ENCODE assay signal across 1 cellular context in the genomic region with DNA sequence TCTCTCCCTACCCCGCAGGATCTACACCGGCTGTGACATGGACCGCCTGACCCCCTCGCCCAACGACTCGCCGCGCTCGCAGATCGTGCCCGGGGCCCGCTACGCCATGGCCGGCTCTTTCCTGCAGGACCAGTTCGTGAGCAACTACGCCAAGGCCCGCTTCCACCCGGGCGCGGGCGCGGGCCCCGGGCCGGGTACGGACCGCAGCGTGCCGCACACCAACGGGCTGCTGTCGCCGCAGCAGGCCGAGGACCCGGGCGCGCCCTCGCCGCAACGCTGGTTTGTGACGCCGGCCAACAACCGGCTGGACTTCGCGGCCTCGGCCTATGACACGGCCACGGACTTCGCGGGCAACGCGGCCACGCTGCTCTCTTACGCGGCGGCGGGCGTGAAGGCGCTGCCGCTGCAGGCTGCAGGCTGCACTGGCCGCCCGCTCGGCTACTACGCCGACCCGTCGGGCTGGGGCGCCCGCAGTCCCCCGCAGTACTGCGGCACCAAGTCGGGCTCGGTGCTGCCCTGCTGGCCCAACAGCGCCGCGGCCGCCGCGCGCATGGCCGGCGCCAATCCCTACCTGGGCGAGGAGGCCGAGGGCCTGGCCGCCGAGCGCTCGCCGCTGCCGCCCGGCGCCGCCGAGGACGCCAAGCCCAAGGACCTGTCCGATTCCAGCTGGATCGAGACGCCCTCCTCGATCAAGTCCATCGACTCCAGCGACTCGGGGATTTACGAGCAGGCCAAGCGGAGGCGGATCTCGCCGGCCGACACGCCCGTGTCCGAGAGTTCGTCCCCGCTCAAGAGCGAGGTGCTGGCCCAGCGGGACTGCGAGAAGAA.
A peak's percentile ranks its signal among the peaks of the same experiment; 100 is the strongest.
TF ChIP-seq lines count a peak whose summit lies in the region.

No MANE protein-coding gene starts in this region.

TF ChIP-seq in H1, 55 proteins besides CTCF, POLR2A, EP300 and RAD21:
- TF ChIP-seq BACH1 (IDR thresholded peaks at IDR 0.05; ENCODE audit: low read length) (no peak), BCL11A (IDR thresholded peaks at IDR 0.05; ENCODE audit: low read depth in 2 of 2, low read length in 2 of 2) (no peak), KDM4A (IDR thresholded peaks at IDR 0.05; ENCODE audit: low read depth, low read length, severe bottlenecking) (peak; percentile 77), HDAC2 (IDR thresholded peaks at IDR 0.05; ENCODE audit: borderline replicate concordance in 1 of 2, low read depth in 2 of 2, low read length in 2 of 2) (no peak; a peak in 1 of 4 replicates), SAP30 (IDR thresholded peaks at IDR 0.05; ENCODE audit: insufficient read depth, insufficient replicate concordance, low read length) (no peak), FOSL1 (IDR thresholded peaks at IDR 0.05; ENCODE audit: insufficient read depth, low read depth, low read length) (no peak), BRCA1 (IDR thresholded peaks at IDR 0.05; ENCODE audit: low read depth, low read length) (no peak), GABPA (IDR thresholded peaks at IDR 0.05; ENCODE audit: borderline replicate concordance, insufficient read depth, low read length) (no peak), TCF12 (IDR thresholded peaks at IDR 0.05; ENCODE audit: low read depth, low read length) (no peak), TAF1 (IDR thresholded peaks at IDR 0.05; ENCODE audit: low read depth, low read length) (no peak), POU5F1 (IDR thresholded peaks at IDR 0.05; ENCODE audit: low read depth, low read length) (no peak), TBP (IDR thresholded peaks at IDR 0.05; ENCODE audit: low read depth, low read length) (peak; percentile 20; the same call in 1 of the 2 replicates), SP4 (IDR thresholded peaks at IDR 0.05; ENCODE audit: low read length) (no peak), EGR1 (IDR thresholded peaks at IDR 0.05; ENCODE audit: borderline replicate concordance, low read depth, low read length) (peak; percentile 9; the same call in 1 of the 2 replicates), NRF1 (IDR thresholded peaks at IDR 0.05; ENCODE audit: low read depth, low read length) (no peak), CTBP2 (IDR thresholded peaks at IDR 0.05; ENCODE audit: borderline replicate concordance, insufficient read depth, insufficient read length, low read length) (peak; percentile 19), RXRA (IDR thresholded peaks at IDR 0.05; ENCODE audit: insufficient read depth, low read depth, low read length) (no peak), EZH2 (IDR thresholded peaks at IDR 0.05; ENCODE audit: low read depth, low read length, severe bottlenecking) (peak; percentile 98), KDM5A (IDR thresholded peaks at IDR 0.05; ENCODE audit: low read length) (no peak), HDAC6 (IDR thresholded peaks at IDR 0.05; ENCODE audit: low read depth, low read length) (no peak), CHD2 (IDR thresholded peaks at IDR 0.05; ENCODE audit: low read length) (no peak), JUND (IDR thresholded peaks at IDR 0.05; ENCODE audit: low read length) (no peak), SIN3A (conservative IDR thresholded peaks at IDR 0.05 in 1 of 2, IDR thresholded peaks at IDR 0.05 in 1 of 2; ENCODE audit: low read depth in 1 of 2, low read length in 2 of 2) (no peak), POLR2AphosphoS5 (IDR thresholded peaks at IDR 0.05; ENCODE audit: low read depth, low read length) (no peak), YY1 (IDR thresholded peaks at IDR 0.05; ENCODE audit: low read depth, low read length) (no peak), SRF (IDR thresholded peaks at IDR 0.05; ENCODE audit: low read depth, low read length) (no peak), SP2 (IDR thresholded peaks at IDR 0.05; ENCODE audit: low read length) (no peak), CBX5 (IDR thresholded peaks at IDR 0.05; ENCODE audit: low read depth, low read length) (no peak), MAFK (IDR thresholded peaks at IDR 0.05; ENCODE audit: low read depth, low read length) (no peak), JUN (IDR thresholded peaks at IDR 0.05; ENCODE audit: low read depth, low read length) (no peak), NANOG (IDR thresholded peaks at IDR 0.05; ENCODE audit: insufficient read depth, low read depth, low read length, poor library complexity, severe bottlenecking) (no peak), RBBP5 (IDR thresholded peaks at IDR 0.05; ENCODE audit: borderline replicate concordance, low read depth, low read length) (peak; percentile 92), KDM1A (IDR thresholded peaks at IDR 0.05; ENCODE audit: borderline replicate concordance, low read length) (no peak), RNF2 (IDR thresholded peaks at IDR 0.05; ENCODE audit: borderline replicate concordance, low read depth, low read length, missing control alignments, poor library complexity, severe bottlenecking) (peak; percentile 80), SIRT6 (IDR thresholded peaks at IDR 0.05; ENCODE audit: low read length) (no peak), GTF2F1 (IDR thresholded peaks at IDR 0.05; ENCODE audit: borderline replicate concordance, low read depth, low read length) (no peak), RFX5 (IDR thresholded peaks at IDR 0.05; ENCODE audit: borderline replicate concordance, low read depth, low read length) (no peak), PHF8 (conservative IDR thresholded peaks at IDR 0.05; ENCODE audit: low read depth, low read length) (no peak), CREB1 (IDR thresholded peaks at IDR 0.05) (no peak; the same call in 1 of the 2 replicates), ZNF274 (IDR thresholded peaks at IDR 0.05; ENCODE audit: borderline replicate concordance, extremely low read depth, low read length) (no peak), CBX8 (IDR thresholded peaks at IDR 0.05; ENCODE audit: borderline replicate concordance, low read depth, low read length) (no peak), SIX5 (IDR thresholded peaks at IDR 0.05; ENCODE audit: low read depth, low read length) (no peak), CEBPB (IDR thresholded peaks at IDR 0.05; ENCODE audit: low read depth, low read length) (no peak), SUZ12 (IDR thresholded peaks at IDR 0.05; ENCODE audit: low read length) (peak; percentile 98), ASH2L (IDR thresholded peaks at IDR 0.05; ENCODE audit: low read length) (peak; percentile 39), TEAD4 (IDR thresholded peaks at IDR 0.05; ENCODE audit: low read depth, low read length) (no peak), CHD1 (IDR thresholded peaks at IDR 0.05; ENCODE audit: low read depth, low read length) (no peak), SP1 (IDR thresholded peaks at IDR 0.05; ENCODE audit: low read depth, low read length) (no peak), TAF7 (optimal IDR thresholded peaks at IDR 0.05; ENCODE audit: borderline replicate concordance, low read depth, low read length) (no peak)
- TF ChIP-seq, protein P1, sequence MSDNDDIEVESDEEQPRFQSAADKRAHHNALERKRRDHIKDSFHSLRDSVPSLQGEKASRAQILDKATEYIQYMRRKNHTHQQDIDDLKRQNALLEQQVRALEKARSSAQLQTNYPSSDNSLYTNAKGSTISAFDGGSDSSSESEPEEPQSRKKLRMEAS (IDR thresholded peaks at IDR 0.05), result peak; percentile 52; the same call in 1 of the 2 replicates
- TF ChIP-seq, protein P2, sequence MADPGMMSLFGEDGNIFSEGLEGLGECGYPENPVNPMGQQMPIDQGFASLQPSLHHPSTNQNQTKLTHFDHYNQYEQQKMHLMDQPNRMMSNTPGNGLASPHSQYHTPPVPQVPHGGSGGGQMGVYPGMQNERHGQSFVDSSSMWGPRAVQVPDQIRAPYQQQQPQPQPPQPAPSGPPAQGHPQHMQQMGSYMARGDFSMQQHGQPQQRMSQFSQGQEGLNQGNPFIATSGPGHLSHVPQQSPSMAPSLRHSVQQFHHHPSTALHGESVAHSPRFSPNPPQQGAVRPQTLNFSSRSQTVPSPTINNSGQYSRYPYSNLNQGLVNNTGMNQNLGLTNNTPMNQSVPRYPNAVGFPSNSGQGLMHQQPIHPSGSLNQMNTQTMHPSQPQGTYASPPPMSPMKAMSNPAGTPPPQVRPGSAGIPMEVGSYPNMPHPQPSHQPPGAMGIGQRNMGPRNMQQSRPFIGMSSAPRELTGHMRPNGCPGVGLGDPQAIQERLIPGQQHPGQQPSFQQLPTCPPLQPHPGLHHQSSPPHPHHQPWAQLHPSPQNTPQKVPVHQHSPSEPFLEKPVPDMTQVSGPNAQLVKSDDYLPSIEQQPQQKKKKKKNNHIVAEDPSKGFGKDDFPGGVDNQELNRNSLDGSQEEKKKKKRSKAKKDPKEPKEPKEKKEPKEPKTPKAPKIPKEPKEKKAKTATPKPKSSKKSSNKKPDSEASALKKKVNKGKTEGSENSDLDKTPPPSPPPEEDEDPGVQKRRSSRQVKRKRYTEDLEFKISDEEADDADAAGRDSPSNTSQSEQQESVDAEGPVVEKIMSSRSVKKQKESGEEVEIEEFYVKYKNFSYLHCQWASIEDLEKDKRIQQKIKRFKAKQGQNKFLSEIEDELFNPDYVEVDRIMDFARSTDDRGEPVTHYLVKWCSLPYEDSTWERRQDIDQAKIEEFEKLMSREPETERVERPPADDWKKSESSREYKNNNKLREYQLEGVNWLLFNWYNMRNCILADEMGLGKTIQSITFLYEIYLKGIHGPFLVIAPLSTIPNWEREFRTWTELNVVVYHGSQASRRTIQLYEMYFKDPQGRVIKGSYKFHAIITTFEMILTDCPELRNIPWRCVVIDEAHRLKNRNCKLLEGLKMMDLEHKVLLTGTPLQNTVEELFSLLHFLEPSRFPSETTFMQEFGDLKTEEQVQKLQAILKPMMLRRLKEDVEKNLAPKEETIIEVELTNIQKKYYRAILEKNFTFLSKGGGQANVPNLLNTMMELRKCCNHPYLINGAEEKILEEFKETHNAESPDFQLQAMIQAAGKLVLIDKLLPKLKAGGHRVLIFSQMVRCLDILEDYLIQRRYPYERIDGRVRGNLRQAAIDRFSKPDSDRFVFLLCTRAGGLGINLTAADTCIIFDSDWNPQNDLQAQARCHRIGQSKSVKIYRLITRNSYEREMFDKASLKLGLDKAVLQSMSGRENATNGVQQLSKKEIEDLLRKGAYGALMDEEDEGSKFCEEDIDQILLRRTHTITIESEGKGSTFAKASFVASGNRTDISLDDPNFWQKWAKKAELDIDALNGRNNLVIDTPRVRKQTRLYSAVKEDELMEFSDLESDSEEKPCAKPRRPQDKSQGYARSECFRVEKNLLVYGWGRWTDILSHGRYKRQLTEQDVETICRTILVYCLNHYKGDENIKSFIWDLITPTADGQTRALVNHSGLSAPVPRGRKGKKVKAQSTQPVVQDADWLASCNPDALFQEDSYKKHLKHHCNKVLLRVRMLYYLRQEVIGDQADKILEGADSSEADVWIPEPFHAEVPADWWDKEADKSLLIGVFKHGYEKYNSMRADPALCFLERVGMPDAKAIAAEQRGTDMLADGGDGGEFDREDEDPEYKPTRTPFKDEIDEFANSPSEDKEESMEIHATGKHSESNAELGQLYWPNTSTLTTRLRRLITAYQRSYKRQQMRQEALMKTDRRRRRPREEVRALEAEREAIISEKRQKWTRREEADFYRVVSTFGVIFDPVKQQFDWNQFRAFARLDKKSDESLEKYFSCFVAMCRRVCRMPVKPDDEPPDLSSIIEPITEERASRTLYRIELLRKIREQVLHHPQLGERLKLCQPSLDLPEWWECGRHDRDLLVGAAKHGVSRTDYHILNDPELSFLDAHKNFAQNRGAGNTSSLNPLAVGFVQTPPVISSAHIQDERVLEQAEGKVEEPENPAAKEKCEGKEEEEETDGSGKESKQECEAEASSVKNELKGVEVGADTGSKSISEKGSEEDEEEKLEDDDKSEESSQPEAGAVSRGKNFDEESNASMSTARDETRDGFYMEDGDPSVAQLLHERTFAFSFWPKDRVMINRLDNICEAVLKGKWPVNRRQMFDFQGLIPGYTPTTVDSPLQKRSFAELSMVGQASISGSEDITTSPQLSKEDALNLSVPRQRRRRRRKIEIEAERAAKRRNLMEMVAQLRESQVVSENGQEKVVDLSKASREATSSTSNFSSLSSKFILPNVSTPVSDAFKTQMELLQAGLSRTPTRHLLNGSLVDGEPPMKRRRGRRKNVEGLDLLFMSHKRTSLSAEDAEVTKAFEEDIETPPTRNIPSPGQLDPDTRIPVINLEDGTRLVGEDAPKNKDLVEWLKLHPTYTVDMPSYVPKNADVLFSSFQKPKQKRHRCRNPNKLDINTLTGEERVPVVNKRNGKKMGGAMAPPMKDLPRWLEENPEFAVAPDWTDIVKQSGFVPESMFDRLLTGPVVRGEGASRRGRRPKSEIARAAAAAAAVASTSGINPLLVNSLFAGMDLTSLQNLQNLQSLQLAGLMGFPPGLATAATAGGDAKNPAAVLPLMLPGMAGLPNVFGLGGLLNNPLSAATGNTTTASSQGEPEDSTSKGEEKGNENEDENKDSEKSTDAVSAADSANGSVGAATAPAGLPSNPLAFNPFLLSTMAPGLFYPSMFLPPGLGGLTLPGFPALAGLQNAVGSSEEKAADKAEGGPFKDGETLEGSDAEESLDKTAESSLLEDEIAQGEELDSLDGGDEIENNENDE (IDR thresholded peaks at IDR 0.05; ENCODE audit: insufficient replicate concordance, low read length), result no peak
- TF ChIP-seq, protein P3, sequence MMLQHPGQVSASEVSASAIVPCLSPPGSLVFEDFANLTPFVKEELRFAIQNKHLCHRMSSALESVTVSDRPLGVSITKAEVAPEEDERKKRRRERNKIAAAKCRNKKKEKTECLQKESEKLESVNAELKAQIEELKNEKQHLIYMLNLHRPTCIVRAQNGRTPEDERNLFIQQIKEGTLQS (IDR thresholded peaks at IDR 0.05; ENCODE audit: insufficient read depth, low read depth, low read length), result no peak
- TF ChIP-seq, protein P4, sequence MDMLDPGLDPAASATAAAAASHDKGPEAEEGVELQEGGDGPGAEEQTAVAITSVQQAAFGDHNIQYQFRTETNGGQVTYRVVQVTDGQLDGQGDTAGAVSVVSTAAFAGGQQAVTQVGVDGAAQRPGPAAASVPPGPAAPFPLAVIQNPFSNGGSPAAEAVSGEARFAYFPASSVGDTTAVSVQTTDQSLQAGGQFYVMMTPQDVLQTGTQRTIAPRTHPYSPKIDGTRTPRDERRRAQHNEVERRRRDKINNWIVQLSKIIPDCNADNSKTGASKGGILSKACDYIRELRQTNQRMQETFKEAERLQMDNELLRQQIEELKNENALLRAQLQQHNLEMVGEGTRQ (IDR thresholded peaks at IDR 0.05; ENCODE audit: low read length), result no peak
- TF ChIP-seq, protein P5, sequence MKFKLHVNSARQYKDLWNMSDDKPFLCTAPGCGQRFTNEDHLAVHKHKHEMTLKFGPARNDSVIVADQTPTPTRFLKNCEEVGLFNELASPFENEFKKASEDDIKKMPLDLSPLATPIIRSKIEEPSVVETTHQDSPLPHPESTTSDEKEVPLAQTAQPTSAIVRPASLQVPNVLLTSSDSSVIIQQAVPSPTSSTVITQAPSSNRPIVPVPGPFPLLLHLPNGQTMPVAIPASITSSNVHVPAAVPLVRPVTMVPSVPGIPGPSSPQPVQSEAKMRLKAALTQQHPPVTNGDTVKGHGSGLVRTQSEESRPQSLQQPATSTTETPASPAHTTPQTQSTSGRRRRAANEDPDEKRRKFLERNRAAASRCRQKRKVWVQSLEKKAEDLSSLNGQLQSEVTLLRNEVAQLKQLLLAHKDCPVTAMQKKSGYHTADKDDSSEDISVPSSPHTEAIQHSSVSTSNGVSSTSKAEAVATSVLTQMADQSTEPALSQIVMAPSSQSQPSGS (IDR thresholded peaks at IDR 0.05; ENCODE audit: low read length), result no peak
- TF ChIP-seq, protein P6, sequence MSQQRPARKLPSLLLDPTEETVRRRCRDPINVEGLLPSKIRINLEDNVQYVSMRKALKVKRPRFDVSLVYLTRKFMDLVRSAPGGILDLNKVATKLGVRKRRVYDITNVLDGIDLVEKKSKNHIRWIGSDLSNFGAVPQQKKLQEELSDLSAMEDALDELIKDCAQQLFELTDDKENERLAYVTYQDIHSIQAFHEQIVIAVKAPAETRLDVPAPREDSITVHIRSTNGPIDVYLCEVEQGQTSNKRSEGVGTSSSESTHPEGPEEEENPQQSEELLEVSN (IDR thresholded peaks at IDR 0.05), result peak; percentile 48; the same call in 1 of the 2 replicates
